Comparison of ENCODE assay signal across 15 cellular contexts in the genomic region with DNA sequence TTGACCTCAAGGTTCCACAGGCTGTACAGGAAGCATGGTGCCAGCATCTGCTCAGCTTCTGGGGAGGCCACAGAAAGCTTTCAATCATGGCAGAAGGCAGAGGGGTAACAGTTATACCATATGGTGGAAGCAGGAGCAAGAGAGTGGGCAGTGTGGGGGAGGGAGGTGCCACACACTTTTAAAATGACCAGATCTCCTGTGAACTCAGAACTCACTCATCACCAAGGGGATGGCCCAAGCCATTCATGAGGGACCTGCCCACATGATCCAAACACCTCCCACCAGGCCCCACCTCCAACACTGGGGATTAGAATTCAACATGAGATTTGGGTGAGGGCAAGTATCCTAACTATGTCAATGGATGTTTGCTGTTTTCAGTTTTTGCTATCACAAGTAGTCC. TPM values are rescaled to one million over a fixed set of nuclear protein-coding genes. Genes with fewer than 3 reads are reported as not detected.
DNase-seq lines count a peak whose midpoint lies in the region; ATAC-seq, FAIRE-seq and TF ChIP-seq lines count a peak whose summit lies in the region.
"Had no signal": no experiment of that assay in that cellular context is flagged by ENCODE, and none has a peak within 500 bp of the region (broad histone marks: within the 10 kb centered on the region; RNA-seq: fewer than 3 reads in every experiment).

No MANE protein-coding gene starts in this region.

- no peaks in the 10 kb centered on the region for H3K27me3 Mint-ChIP-seq in CD4-positive, alpha-beta memory T cell
- no peaks in the 10 kb centered on the region for H3K27me3 Mint-ChIP-seq in activated T-helper 1 cell treated with anti-CD3 and anti-CD28 coated beads, Interleukin-12 subunit alpha, Interleukin-12 subunit beta, Interleukin-2, Interleukin-4 antibody, amounts not matched to agents 30 ng/mL and 10 ng/mL and 1 ng/mL, durations not matched to agents 14 hours and 24 hours and 36 hours (ENCODE audit: insufficient read depth)
- no peaks in the 10 kb centered on the region for H3K27me3 Mint-ChIP-seq in memory B cell

- H3K9me3 Mint-ChIP-seq in CD4-positive, alpha-beta memory T cell = peaks cover 0 to 4% (median 0%) of the 10 kb centered on the region in 8 donors
- H3K9me3 Mint-ChIP-seq in activated T-helper 1 cell treated with anti-CD3 and anti-CD28 coated beads, Interleukin-12 subunit alpha, Interleukin-12 subunit beta, Interleukin-2, Interleukin-4 antibody, amounts not matched to agents 30 ng/mL and 10 ng/mL and 1 ng/mL, durations not matched to agents 14 hours and 24 hours and 36 hours = peaks cover 12% of the 10 kb centered on the region
- H3K9me3 Mint-ChIP-seq in memory B cell = no peaks in the 10 kb centered on the region

- H3K4me1 Mint-ChIP-seq in CD4-positive, alpha-beta memory T cell = peaks cover 60 to 84% (median 70%) of the 10 kb centered on the region in 4 donors
- peaks cover 81% of the 10 kb centered on the region for H3K4me1 Mint-ChIP-seq in activated T-helper 1 cell treated with anti-CD3 and anti-CD28 coated beads, Interleukin-12 subunit alpha, Interleukin-12 subunit beta, Interleukin-2, Interleukin-4 antibody, amounts not matched to agents 30 ng/mL and 10 ng/mL and 1 ng/mL, durations not matched to agents 14 hours and 24 hours and 36 hours (ENCODE audit: low read depth)
- H3K4me1 Mint-ChIP-seq in memory B cell = peaks cover 53% of the 10 kb centered on the region

- no peaks in the 10 kb centered on the region for H3K9me3 ChIP-seq in CD4-positive, alpha-beta memory T cell (ENCODE audit: control insufficient read depth in 1 of 2, low read length in 2 of 2)
- H3K9me3 ChIP-seq in body of pancreas = no peaks in the 10 kb centered on the region
- H3K9me3 ChIP-seq: upper lobe of right lung had no signal

- intact Hi-C loops in CD4-positive, alpha-beta memory T cell (cut with micrococcal nuclease) = loop anchor here (2.0 to 5.0 kb wide), 2 partner anchors 15 to 35 kb away; partner anchors contain the start of gene CYFIP2
- intact Hi-C loops in activated T-helper 1 cell treated with anti-CD3 and anti-CD28 coated beads, Interleukin-12 subunit alpha, Interleukin-12 subunit beta, Interleukin-2, Interleukin-4 antibody, amounts not matched to agents 30 ng/mL and 10 ng/mL and 1 ng/mL, durations not matched to agents 14 hours and 24 hours and 36 hours (cut with micrococcal nuclease) = no loop called here
- intact Hi-C loops in body of pancreas (cut with DNase I) = no loop called here

- H3K27ac Mint-ChIP-seq in CD4-positive, alpha-beta memory T cell = peak overlapping the region; percentile 66 to 91 (median 80)
- H3K27ac Mint-ChIP-seq in activated T-helper 1 cell treated with anti-CD3 and anti-CD28 coated beads, Interleukin-12 subunit alpha, Interleukin-12 subunit beta, Interleukin-2, Interleukin-4 antibody, amounts not matched to agents 30 ng/mL and 10 ng/mL and 1 ng/mL, durations not matched to agents 14 hours and 24 hours and 36 hours = peak overlapping the region; percentile 49
- peak overlapping the region; percentile 74 for H3K27ac Mint-ChIP-seq in memory B cell

- TF ChIP-seq POLR2A in body of pancreas (IDR thresholded peaks at IDR 0.05) = no peak

- ATAC-seq in memory B cell (ENCODE audit: low read depth) (no peak), body of pancreas (no peak), GM18858 (IDR thresholded peaks at IDR 0.05; ENCODE audit: unreplicated experiment) (no peak)
- ATAC-seq: Right ventricle myocardium inferior, upper lobe of right lung had no signal

- H3K4me3 Mint-ChIP-seq in CD4-positive, alpha-beta memory T cell = peak overlapping the region in 4 of 8 donors; percentile 46 to 61 (median 50)
- H3K4me3 Mint-ChIP-seq in activated T-helper 1 cell treated with anti-CD3 and anti-CD28 coated beads, Interleukin-12 subunit alpha, Interleukin-12 subunit beta, Interleukin-2, Interleukin-4 antibody, amounts not matched to agents 30 ng/mL and 10 ng/mL and 1 ng/mL, durations not matched to agents 14 hours and 24 hours and 36 hours = no peak overlapping the region
- no peak overlapping the region for H3K4me3 Mint-ChIP-seq in memory B cell

- FAIRE-seq in GM18507 (lab: Jason Lieb, UNC) = peak; percentile 48

- no peak overlapping the region for H3K4me3 ChIP-seq in CD4-positive, alpha-beta memory T cell (ENCODE audit: low read length in 2 of 2)
- no peak overlapping the region for H3K4me3 ChIP-seq in body of pancreas
- H3K4me3 ChIP-seq: hepatocyte, upper lobe of right lung had no signal

- peaks cover 92% of the 10 kb centered on the region for H3K4me1 ChIP-seq in CD4-positive, alpha-beta memory T cell (ENCODE audit: insufficient read depth, low read length)
- no peaks in the 10 kb centered on the region for H3K4me1 ChIP-seq in body of pancreas
- H3K4me1 ChIP-seq: upper lobe of right lung had no signal

- no peak for TF ChIP-seq CTCF in body of pancreas (IDR thresholded peaks at IDR 0.05)

- H3K36me3 Mint-ChIP-seq in CD4-positive, alpha-beta memory T cell = peaks cover 19 to 35% of the 10 kb centered on the region in 2 donors
- H3K36me3 Mint-ChIP-seq in activated T-helper 1 cell treated with anti-CD3 and anti-CD28 coated beads, Interleukin-12 subunit alpha, Interleukin-12 subunit beta, Interleukin-2, Interleukin-4 antibody, amounts not matched to agents 30 ng/mL and 10 ng/mL and 1 ng/mL, durations not matched to agents 14 hours and 24 hours and 36 hours (ENCODE audit: low read depth) = peaks cover 31% of the 10 kb centered on the region
- peaks cover 17% of the 10 kb centered on the region for H3K36me3 Mint-ChIP-seq in memory B cell

- POLR2A ChIA-PET in CD4-positive, alpha-beta memory T cell (lab: Charles Lee; ENCODE audit: partially characterized antibody) = interaction anchor here (1.5 to 9.2 kb wide), 2 partner anchors 9 to 21 kb away, joined by 3 to 80 read pairs; no protein-coding TSS in a partner anchor

- CTCF ChIA-PET in CD4-positive, alpha-beta memory T cell (lab: Charles Lee; ENCODE audit: partially characterized antibody) = interaction anchor here (0.7 to 1.2 kb wide), 2 partner anchors 15 to 28 kb away, joined by 3 read pairs; no protein-coding TSS in a partner anchor

- peaks cover 19% of the 10 kb centered on the region for H3K36me3 ChIP-seq in CD4-positive, alpha-beta memory T cell (ENCODE audit: insufficient read depth, low read length)
- no peaks in the 10 kb centered on the region for H3K36me3 ChIP-seq in body of pancreas (replicated peaks in 1 of 2; ENCODE audit: insufficient read depth in 1 of 2, low read depth in 2 of 2)
- H3K36me3 ChIP-seq: upper lobe of right lung had no signal

- no peak overlapping the region for H3K27ac ChIP-seq in CD4-positive, alpha-beta memory T cell (ENCODE audit: low read depth, low read length)
- H3K27ac ChIP-seq in body of pancreas = no peak overlapping the region
- H3K27ac ChIP-seq: hepatocyte, upper lobe of right lung had no signal

- DNase-seq in CD4-positive, alpha-beta memory T cell = no peak
- DNase-seq in GM18507 (ENCODE audit: extremely low spot score, insufficient read length, low read depth) = no peak
- DNase-seq in activated T-helper 1 cell treated with anti-CD3 and anti-CD28 coated beads, Interleukin-12 subunit alpha, Interleukin-12 subunit beta, Interleukin-2, Interleukin-4 antibody, amounts not matched to agents 30 ng/mL and 10 ng/mL and 1 ng/mL, durations not matched to agents 14 hours and 24 hours and 36 hours (ENCODE audit: low spot score) = no peak
- DNase-seq in memory B cell (ENCODE audit: low spot score in 2 of 2) = no peak
- no peak for DNase-seq in stimulated activated CD4-positive, alpha-beta T cell treated with anti-CD3 and anti-CD28 coated beads, Interleukin-4, amount 100 ng/mL, for 24 hours
- no peak for DNase-seq in hippocampal formation (lab: John Stamatoyannopoulos, UW)
- no peak for DNase-seq in body of pancreas
- DNase-seq: DMS53, HCEC 1CT, NCI-H1436, NCI-H2171 treated with DMSO at 0.1 percent for 48 hours, upper lobe of right lung had no signal

- no peaks in the 10 kb centered on the region for H3K27me3 ChIP-seq in CD4-positive, alpha-beta memory T cell (ENCODE audit: insufficient read depth, low read length)
- H3K27me3 ChIP-seq in body of pancreas = no peaks in the 10 kb centered on the region
- H3K27me3 ChIP-seq: hepatocyte, upper lobe of right lung had no signal

RNA-seq across cellular contexts. Expression of gene CYFIP2, which starts 16.2 kb away (rescaled TPM):
- 100 to 1,000 TPM; 317 to 325 TPM for total RNA-seq in CD4-positive, alpha-beta memory T cell
- 100 to 1,000 TPM; 432 to 516 TPM for polyA plus RNA-seq in CD4-positive, alpha-beta memory T cell
- 173 and 175 TPM in 2 replicates for total RNA-seq in activated T-helper 1 cell treated with anti-CD3 and anti-CD28 coated beads, Interleukin-12 subunit alpha, Interleukin-12 subunit beta, Interleukin-2, Interleukin-4 antibody, amounts not matched to agents 30 ng/mL and 10 ng/mL and 1 ng/mL, durations not matched to agents 14 hours and 24 hours and 36 hours
- 10 to 100 TPM; 15.6 to 22.1 TPM for total RNA-seq in body of pancreas
